ENCODE assay signal across 21 cellular contexts in genomic region chr17:38507921-38508569, GRCh38.
DNase-seq lines count a peak whose midpoint lies in the region; ATAC-seq and TF ChIP-seq lines count a peak whose summit lies in the region.
"Had no signal": no experiment of that assay in that cellular context is flagged by ENCODE, and none has a peak within 500 bp of the region (broad histone marks: within the 10 kb centered on the region; RNA-seq: fewer than 3 reads in every experiment).

No MANE protein-coding gene starts in this region.

- H3K36me3 ChIP-seq in CD8-positive, alpha-beta memory T cell (ENCODE audit: insufficient read depth, low read length), result no peaks in the 10 kb centered on the region
- H3K36me3 ChIP-seq in HEK293 (ENCODE audit: control insufficient read depth in 2 of 2, insufficient read depth in 1 of 2, low read length in 2 of 2), result no peaks in the 10 kb centered on the region
- H3K36me3 ChIP-seq: prostate gland had no signal

- POLR2A ChIA-PET in CD8-positive, alpha-beta memory T cell (lab: Charles Lee), result no interaction called here
- POLR2A ChIA-PET in HEK293 (lab: Yijun Ruan, JAX), result no interaction called here

- CTCF ChIA-PET in CD8-positive, alpha-beta memory T cell (lab: Charles Lee), result interaction anchor here (1.2 kb wide), 1 partner anchor 50 kb away, joined by 3 read pairs; no protein-coding TSS in a partner anchor
- CTCF ChIA-PET in HEK293 (lab: Yijun Ruan, JAX), result interaction anchor here (0.6 to 11.1 kb wide), 18 partner anchors 9 to 227 kb away, joined by 3 to 128 read pairs (median 4); partner anchors contain the start of gene SRCIN1

- peaks cover 5 to 19% (median 9%) of the 10 kb centered on the region in 3 donors for H3K4me1 Mint-ChIP-seq in CD8-positive, alpha-beta memory T cell
- H3K4me1 Mint-ChIP-seq in endothelial cell (ENCODE audit: unreplicated experiment) (peaks cover 31% of the 10 kb centered on the region), nephron progenitor cell (peaks cover 37% of the 10 kb centered on the region)
- H3K4me1 Mint-ChIP-seq in activated T-cell treated with anti-CD3 and anti-CD28 coated beads, Interleukin-2, amount 50 U/mL, for 72 hours (ENCODE audit: low read depth), result peaks cover 8% of the 10 kb centered on the region

- TF ChIP-seq CTCF in HEK293 (tag by site-specific recombination; IDR thresholded peaks at IDR 0.05) (no peak), endothelial cell (IDR thresholded peaks at IDR 0.05; ENCODE audit: unreplicated experiment) (no peak), nephron progenitor cell (IDR thresholded peaks at IDR 0.05) (no peak)

- peak overlapping the region in 2 of 8 donors; percentile 19 to 68 for H3K27ac Mint-ChIP-seq in CD8-positive, alpha-beta memory T cell
- H3K27ac Mint-ChIP-seq in endothelial cell (ENCODE audit: unreplicated experiment) (peak overlapping the region; percentile 49), nephron progenitor cell (no peak overlapping the region)
- no peak overlapping the region for H3K27ac Mint-ChIP-seq in activated T-cell treated with anti-CD3 and anti-CD28 coated beads, Interleukin-2, amount 50 U/mL, for 72 hours
- H3K27ac Mint-ChIP-seq: activated naive CD8-positive, alpha-beta T cell treated with anti-CD3 and anti-CD28 coated beads, Interleukin-2, amount 10 ng/mL, durations not matched to agents 7 days and 5 days; CD4-positive, CD25-positive, alpha-beta regulatory T cell; stimulated activated naive CD8-positive, alpha-beta T cell treated with anti-CD3 and anti-CD28 coated beads, Interleukin-15, Interleukin-2, amounts not matched to agents 100 ng/mL and 50 ng/mL, for 24 hours had no signal

- DNase-seq in CD8-positive, alpha-beta memory T cell, result no peak
- DNase-seq in endothelial cell (ENCODE audit: low spot score) (no peak), nephron progenitor cell (no peak)
- no peak for DNase-seq in activated T-cell treated with anti-CD3 and anti-CD28 coated beads, Interleukin-2, amount 50 U/mL, for 72 hours
- DNase-seq: activated CD4-positive, CD25-positive, alpha-beta regulatory T cell treated with anti-CD3 and anti-CD28 coated beads, Interleukin-2, amount 50 U/mL, for 72 hours; activated CD8-positive, alpha-beta memory T cell treated with anti-CD3 and anti-CD28 coated beads for 24 hours; activated naive CD8-positive, alpha-beta T cell treated with anti-CD3 and anti-CD28 coated beads, Interleukin-2, amount 10 ng/mL, durations not matched to agents 7 days and 5 days; body of pancreas; CD4-positive, CD25-positive, alpha-beta regulatory T cell; heart right ventricle; NCI-H1105 treated with DMSO at 0.1 percent for 48 hours; NCI-H510A; T-helper 9 cell; transverse colon had no signal

- ATAC-seq in activated T-cell treated with anti-CD3 and anti-CD28 coated beads, Interleukin-2, amount 50 U/mL, for 72 hours (replicated peaks in 1 of 2), result no peak
- no peak for ATAC-seq in HG03571 (IDR thresholded peaks at IDR 0.05; ENCODE audit: unreplicated experiment)
- ATAC-seq in GM21526 (IDR thresholded peaks at IDR 0.05; ENCODE audit: low FRiP score, unreplicated experiment), result no peak
- no peak for ATAC-seq in GM21528 (IDR thresholded peaks at IDR 0.05; ENCODE audit: low FRiP score, unreplicated experiment)
- ATAC-seq: body of pancreas had no signal

- H3K9me3 ChIP-seq in CD8-positive, alpha-beta memory T cell (ENCODE audit: low read length), result no peaks in the 10 kb centered on the region
- H3K9me3 ChIP-seq in HEK293 (ENCODE audit: control insufficient read depth, insufficient read depth, low read depth, low read length), result no peaks in the 10 kb centered on the region
- H3K9me3 ChIP-seq: body of pancreas, heart right ventricle, prostate gland, transverse colon had no signal

- peaks cover 37 to 55% of the 10 kb centered on the region in 2 donors for H3K27me3 Mint-ChIP-seq in CD8-positive, alpha-beta memory T cell
- peaks cover 31% of the 10 kb centered on the region for H3K27me3 Mint-ChIP-seq in endothelial cell (ENCODE audit: unreplicated experiment)
- peaks cover 55% of the 10 kb centered on the region for H3K27me3 Mint-ChIP-seq in nephron progenitor cell (ENCODE audit: low read depth, poor library complexity)
- H3K27me3 Mint-ChIP-seq in activated T-cell treated with anti-CD3 and anti-CD28 coated beads, Interleukin-2, amount 50 U/mL, for 72 hours (ENCODE audit: low read depth), result peaks cover 44% of the 10 kb centered on the region

- H3K4me1 ChIP-seq in CD8-positive, alpha-beta memory T cell (ENCODE audit: insufficient read depth, low read length), result no peaks in the 10 kb centered on the region
- no peaks in the 10 kb centered on the region for H3K4me1 ChIP-seq in HEK293 (ENCODE audit: control insufficient read depth, insufficient read depth, low read length)
- H3K4me1 ChIP-seq: prostate gland had no signal

- no peaks in the 10 kb centered on the region for H3K36me3 Mint-ChIP-seq in CD8-positive, alpha-beta memory T cell
- H3K36me3 Mint-ChIP-seq in endothelial cell (ENCODE audit: low read depth, unreplicated experiment) (peaks cover 6% of the 10 kb centered on the region), nephron progenitor cell (ENCODE audit: low read depth) (peaks cover 9% of the 10 kb centered on the region)
- H3K36me3 Mint-ChIP-seq in activated T-cell treated with anti-CD3 and anti-CD28 coated beads, Interleukin-2, amount 50 U/mL, for 72 hours (ENCODE audit: insufficient read depth in 2 of 2), result peaks cover 0 to 1% of the 10 kb centered on the region in 2 donors
- H3K36me3 Mint-ChIP-seq: activated naive CD8-positive, alpha-beta T cell treated with anti-CD3 and anti-CD28 coated beads, Interleukin-2, amount 10 ng/mL, durations not matched to agents 7 days and 5 days had no signal

- no peak overlapping the region for H3K27ac ChIP-seq in CD8-positive, alpha-beta memory T cell (ENCODE audit: low read depth, low read length)
- H3K27ac ChIP-seq in HEK293 (ENCODE audit: extremely low read depth, low read depth, low read length), result no peak overlapping the region
- H3K27ac ChIP-seq: body of pancreas, heart right ventricle, prostate gland, transverse colon had no signal

- peaks cover 11% of the 10 kb centered on the region for H3K27me3 ChIP-seq in CD8-positive, alpha-beta memory T cell (ENCODE audit: insufficient read depth, low read length, poor library complexity, severe bottlenecking)

- no peak overlapping the region for H3K4me3 ChIP-seq in CD8-positive, alpha-beta memory T cell (ENCODE audit: low read length)
- H3K4me3 ChIP-seq in HEK293 (ENCODE audit: low read depth, low read length), result no peak overlapping the region
- H3K4me3 ChIP-seq: body of pancreas, heart right ventricle, prostate gland, skin epidermis, transverse colon had no signal

- H3K9me3 Mint-ChIP-seq in CD8-positive, alpha-beta memory T cell, result no peaks in the 10 kb centered on the region
- H3K9me3 Mint-ChIP-seq in endothelial cell (ENCODE audit: unreplicated experiment) (no peaks in the 10 kb centered on the region), nephron progenitor cell (no peaks in the 10 kb centered on the region)
- H3K9me3 Mint-ChIP-seq in activated T-cell treated with anti-CD3 and anti-CD28 coated beads, Interleukin-2, amount 50 U/mL, for 72 hours, result no peaks in the 10 kb centered on the region
- H3K9me3 Mint-ChIP-seq: activated naive CD8-positive, alpha-beta T cell treated with anti-CD3 and anti-CD28 coated beads, Interleukin-2, amount 10 ng/mL, durations not matched to agents 7 days and 5 days; stimulated activated naive CD8-positive, alpha-beta T cell treated with anti-CD3 and anti-CD28 coated beads, Interleukin-15, Interleukin-2, amounts not matched to agents 100 ng/mL and 50 ng/mL, for 24 hours had no signal

- peak overlapping the region in 5 of 7 donors; percentile 5 to 49 (median 40) for H3K4me3 Mint-ChIP-seq in CD8-positive, alpha-beta memory T cell
- H3K4me3 Mint-ChIP-seq in endothelial cell (ENCODE audit: unreplicated experiment) (peak overlapping the region; percentile 83), nephron progenitor cell (peak overlapping the region; percentile 9)
- no peak overlapping the region for H3K4me3 Mint-ChIP-seq in activated T-cell treated with anti-CD3 and anti-CD28 coated beads, Interleukin-2, amount 50 U/mL, for 72 hours
- H3K4me3 Mint-ChIP-seq: activated naive CD8-positive, alpha-beta T cell treated with anti-CD3 and anti-CD28 coated beads, Interleukin-2, amount 10 ng/mL, durations not matched to agents 7 days and 5 days; stimulated activated naive CD8-positive, alpha-beta T cell treated with anti-CD3 and anti-CD28 coated beads, Interleukin-15, Interleukin-2, amounts not matched to agents 100 ng/mL and 50 ng/mL, for 24 hours had no signal

TF ChIP-seq in HEK293, 187 proteins besides CTCF, POLR2A, EP300 and RAD21 (continues in another document):
- peak; percentile 89 for TF ChIP-seq ZFP3 (tag by site-specific recombination; IDR thresholded peaks at IDR 0.05; ENCODE audit: low read depth)
- TF ChIP-seq ZBTB48 (tag by site-specific recombination; IDR thresholded peaks at IDR 0.05), result no peak
- TF ChIP-seq KLF1 (tag by site-specific recombination; IDR thresholded peaks at IDR 0.05), result no peak
- TF ChIP-seq ZNF140 (tag by site-specific recombination; IDR thresholded peaks at IDR 0.05), result no peak
- TF ChIP-seq, protein P1, sequence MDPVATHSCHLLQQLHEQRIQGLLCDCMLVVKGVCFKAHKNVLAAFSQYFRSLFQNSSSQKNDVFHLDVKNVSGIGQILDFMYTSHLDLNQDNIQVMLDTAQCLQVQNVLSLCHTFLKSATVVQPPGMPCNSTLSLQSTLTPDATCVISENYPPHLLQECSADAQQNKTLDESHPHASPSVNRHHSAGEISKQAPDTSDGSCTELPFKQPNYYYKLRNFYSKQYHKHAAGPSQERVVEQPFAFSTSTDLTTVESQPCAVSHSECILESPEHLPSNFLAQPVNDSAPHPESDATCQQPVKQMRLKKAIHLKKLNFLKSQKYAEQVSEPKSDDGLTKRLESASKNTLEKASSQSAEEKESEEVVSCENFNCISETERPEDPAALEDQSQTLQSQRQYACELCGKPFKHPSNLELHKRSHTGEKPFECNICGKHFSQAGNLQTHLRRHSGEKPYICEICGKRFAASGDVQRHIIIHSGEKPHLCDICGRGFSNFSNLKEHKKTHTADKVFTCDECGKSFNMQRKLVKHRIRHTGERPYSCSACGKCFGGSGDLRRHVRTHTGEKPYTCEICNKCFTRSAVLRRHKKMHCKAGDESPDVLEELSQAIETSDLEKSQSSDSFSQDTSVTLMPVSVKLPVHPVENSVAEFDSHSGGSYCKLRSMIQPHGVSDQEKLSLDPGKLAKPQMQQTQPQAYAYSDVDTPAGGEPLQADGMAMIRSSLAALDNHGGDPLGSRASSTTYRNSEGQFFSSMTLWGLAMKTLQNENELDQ (tag by site-specific recombination; IDR thresholded peaks at IDR 0.05; ENCODE audit: low read depth), result no peak
- no peak for TF ChIP-seq OSR2 (tag by site-specific recombination; IDR thresholded peaks at IDR 0.05)
- no peak for TF ChIP-seq ZNF354C (tag by site-specific recombination; IDR thresholded peaks at IDR 0.05; ENCODE audit: borderline replicate concordance, low read depth)
- no peak for TF ChIP-seq HOXD13 (CRISPR knock-in tag; IDR thresholded peaks at IDR 0.05; ENCODE audit: borderline replicate concordance)

Comparison
In these comparisons a context has a peak if more than half of its experiments do, and no peak if none do; other contexts are left out.
1. H3K4me3 Mint-ChIP-seq: peak in CD8-positive, alpha-beta memory T cell (5 of 7), endothelial cell (single experiment) and nephron progenitor cell (single experiment); none in activated T-cell treated with anti-CD3 and anti-CD28 coated beads, Interleukin-2, amount 50 U/mL, for 72 hours (0 of 2).